In the genomic region with DNA sequence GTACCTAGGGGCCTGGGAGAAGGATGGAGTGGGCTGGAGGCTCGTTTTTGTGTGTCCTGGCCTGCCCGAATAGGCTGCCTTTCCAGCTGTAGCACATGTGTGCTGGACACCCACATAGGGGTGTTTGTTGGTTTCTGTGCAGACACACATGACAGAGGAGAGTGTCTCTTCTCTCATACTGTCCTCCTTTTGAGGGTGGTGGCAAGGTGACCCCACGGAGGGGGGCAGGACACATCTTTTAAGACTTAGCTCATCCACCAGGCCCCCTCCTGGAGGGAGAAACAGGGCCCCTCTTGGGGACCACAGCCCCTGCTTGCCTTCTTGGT, we compare ENCODE assay signal across 16 cellular contexts.
DNase-seq lines count a peak whose midpoint lies in the region; ATAC-seq and TF ChIP-seq lines count a peak whose summit lies in the region.
"Had no signal": no experiment of that assay in that cellular context is flagged by ENCODE, and none has a peak within 500 bp of the region (broad histone marks: within the 10 kb centered on the region; RNA-seq: fewer than 3 reads in every experiment).

No MANE protein-coding gene starts in this region.

- H4K20me1 ChIP-seq in IMR-90 (ENCODE audit: insufficient read depth, low read length), result peaks cover 83% of the 10 kb centered on the region

- H3K4me2 ChIP-seq in IMR-90 (ENCODE audit: low read depth, low read length), result no peak overlapping the region

- H2AFZ ChIP-seq in IMR-90 (replicated peaks; ENCODE audit: low read length, poor library complexity), result no peak overlapping the region

- H3K9me1 ChIP-seq in IMR-90 (ENCODE audit: insufficient read depth, low read length), result peaks cover 43% of the 10 kb centered on the region

- ATAC-seq in IMR-90 (ENCODE audit: low read depth), result no peak
- ATAC-seq in GM21717 (IDR thresholded peaks at IDR 0.05; ENCODE audit: unreplicated experiment), result no peak

- H3K23ac ChIP-seq in IMR-90 (ENCODE audit: low read depth, low read length), result peak overlapping the region; percentile 2; the same call in 1 of the 2 replicates

- H2BK120ac ChIP-seq in IMR-90 (ENCODE audit: low read depth, low read length), result no peak overlapping the region

- no peak overlapping the region for H2BK15ac ChIP-seq in IMR-90 (ENCODE audit: low read depth, low read length)

- intact Hi-C loops in IMR-90 (cut with micrococcal nuclease), result no loop called here

- BruUV-seq in IMR-90 (replicated peaks; lab: Mats Ljungman, UMichigan), result no TSS peak

- H3K9me3 ChIP-seq in IMR-90 (ENCODE audit: control insufficient read depth, insufficient read depth, low read length) (no peaks in the 10 kb centered on the region), muscle layer of colon (ENCODE audit: low read length) (no peaks in the 10 kb centered on the region), subcutaneous abdominal adipose tissue (ENCODE audit: control insufficient read depth in 5 of 5, low read length in 5 of 5) (no peaks in the 10 kb centered on the region)
- H3K9me3 ChIP-seq: HAP-1, SJSA1 had no signal

- CTCF ChIA-PET in IMR-90 (lab: Yijun Ruan, JAX), result no interaction called here

- no peak for DNase-seq in IMR-90
- DNase-seq in coronary artery (ENCODE audit: low spot score), result no peak
- no peak for DNase-seq in DMS153 (lab: John Stamatoyannopoulos, UW)
- no peak for DNase-seq in stimulated activated CD4-positive, alpha-beta T cell treated with anti-CD3 and anti-CD28 coated beads, Interleukin-15, amount 100 ng/mL, for 24 hours
- no peak for DNase-seq in MV-4-11 (lab: John Stamatoyannopoulos, UW)
- DNase-seq: activated CD8-positive, alpha-beta memory T cell treated with anti-CD3 and anti-CD28 coated beads for 24 hours; activated effector memory CD4-positive, alpha-beta T cell treated with Interleukin-2 at 50 U/mL for 16 hours; DMS79; kidney; stimulated activated naive CD4-positive, alpha-beta T cell treated with Interleukin-2 at 50 U/mL for 16 hours had no signal

- no peak overlapping the region for H3K4me3 ChIP-seq in IMR-90 (ENCODE audit: insufficient read depth, low read depth, low read length)
- H3K4me3 ChIP-seq in coronary artery, result peak overlapping the region; percentile 57
- H3K4me3 ChIP-seq in muscle layer of colon (ENCODE audit: low read depth in 1 of 2, low read length in 2 of 2), result no peak overlapping the region
- H3K4me3 ChIP-seq in subcutaneous abdominal adipose tissue (ENCODE audit: low read depth in 1 of 5, low read length in 5 of 5), result no peak overlapping the region
- H3K4me3 ChIP-seq: HAP-1, SJSA1 had no signal

- H3K18ac ChIP-seq in IMR-90 (ENCODE audit: low read depth, low read length), result no peak overlapping the region

- peak overlapping the region; percentile 0; the same call in 1 of the 2 replicates for H3K4ac ChIP-seq in IMR-90 (ENCODE audit: low read depth, low read length)

- H3K56ac ChIP-seq in IMR-90 (ENCODE audit: extremely low read depth, insufficient read depth, low read length), result no peak overlapping the region

- H3K36me3 ChIP-seq in IMR-90 (ENCODE audit: control insufficient read depth, insufficient read depth, low read length) (peaks cover 42% of the 10 kb centered on the region), muscle layer of colon (ENCODE audit: insufficient read depth, low read length) (peaks cover 14% of the 10 kb centered on the region), subcutaneous abdominal adipose tissue (ENCODE audit: control insufficient read depth in 5 of 5, insufficient read depth in 5 of 5, low read length in 5 of 5) (peaks cover 0 to 40% (median 37%) of the 10 kb centered on the region in 5 donors)
- H3K36me3 ChIP-seq: HAP-1 had no signal

- H2AK5ac ChIP-seq in IMR-90 (ENCODE audit: low read depth, low read length), result no peak overlapping the region

- H3K27me3 ChIP-seq in IMR-90 (ENCODE audit: control insufficient read depth, insufficient read depth, low read length) (no peaks in the 10 kb centered on the region), muscle layer of colon (ENCODE audit: control insufficient read depth in 1 of 2, insufficient read depth in 2 of 2, low read length in 2 of 2) (no peaks in the 10 kb centered on the region), subcutaneous abdominal adipose tissue (ENCODE audit: control insufficient read depth in 5 of 5, insufficient read depth in 4 of 5, low read length in 5 of 5) (no peaks in the 10 kb centered on the region)
- H3K27me3 ChIP-seq: SJSA1 had no signal

- in situ Hi-C loops in IMR-90 (cut with MboI; ENCODE audit: low sequenced_read_pairs), result no loop called here

- H3K27ac ChIP-seq in IMR-90 (ENCODE audit: insufficient read depth, low read length) (no peak overlapping the region), coronary artery (peak overlapping the region; percentile 79 to 90), muscle layer of colon (ENCODE audit: low read depth, low read length) (peak overlapping the region; percentile 85), subcutaneous abdominal adipose tissue (ENCODE audit: low read depth, low read length) (peak overlapping the region; percentile 84)
- H3K27ac ChIP-seq: C4-2B, SJSA1 had no signal

- dilution Hi-C loops in IMR-90 (cut with HindIII; ENCODE audit: low sequenced_read_pairs, unreplicated experiment), result no loop called here

- POLR2A ChIA-PET in IMR-90 (lab: Charles Lee; ENCODE audit: unreplicated experiment), result no interaction called here

- peaks cover 58 to 85% of the 10 kb centered on the region in 2 experiments for H3K79me1 ChIP-seq in IMR-90 (ENCODE audit: low read depth in 1 of 2, low read length in 2 of 2)

- no peak for TF ChIP-seq POLR2A in IMR-90 (IDR thresholded peaks at IDR 0.05; ENCODE audit: low read depth, low read length)

- H2BK5ac ChIP-seq in IMR-90 (ENCODE audit: low read depth, low read length, poor library complexity, severe bottlenecking), result no peak overlapping the region

- no peak overlapping the region for H4K8ac ChIP-seq in IMR-90 (ENCODE audit: low read depth in 2 of 2, low read length in 2 of 2)

- H3K9ac ChIP-seq in IMR-90 (ENCODE audit: low read depth, low read length) (no peak overlapping the region), muscle layer of colon (ENCODE audit: low read length) (peak overlapping the region; percentile 43), subcutaneous abdominal adipose tissue (ENCODE audit: low read length in 5 of 5) (peak overlapping the region in 1 of 5 donors; percentile 24)

- H4K91ac ChIP-seq in IMR-90 (ENCODE audit: insufficient read depth, low read depth, low read length), result no peak overlapping the region; the same call in 1 of the 2 replicates

- no peak overlapping the region; the same call in 1 of the 2 replicates for H3K14ac ChIP-seq in IMR-90 (replicated peaks; ENCODE audit: low read depth, low read length)

- H3K4me1 ChIP-seq in IMR-90 (ENCODE audit: control insufficient read depth, insufficient read depth, low read length), result peaks cover 24% of the 10 kb centered on the region
- H3K4me1 ChIP-seq in muscle layer of colon (ENCODE audit: insufficient read depth, low read length), result peaks cover 63% of the 10 kb centered on the region
- H3K4me1 ChIP-seq in subcutaneous abdominal adipose tissue (ENCODE audit: control insufficient read depth in 5 of 5, insufficient read depth in 5 of 5, low read length in 5 of 5), result peaks cover 9 to 54% (median 53%) of the 10 kb centered on the region in 5 donors
- H3K4me1 ChIP-seq: HAP-1, SJSA1 had no signal

- no peak for TF ChIP-seq RAD21 in IMR-90 (IDR thresholded peaks at IDR 0.05; ENCODE audit: low read length)

- no peak overlapping the region for H2BK20ac ChIP-seq in IMR-90 (ENCODE audit: low read depth, low read length)

- no peak for TF ChIP-seq CTCF in IMR-90 (conservative IDR thresholded peaks at IDR 0.05; ENCODE audit: low read depth, low read length)
- no peak for TF ChIP-seq CTCF in coronary artery (IDR thresholded peaks at IDR 0.05)

- WGBS in IMR-90 (ENCODE audit: extremely low coverage in 2 of 2, insufficient read length in 1 of 2), 2 experiments, result no CpG with 5 or more reads among the region's 3 CpGs

- H4K5ac ChIP-seq in IMR-90 (ENCODE audit: low read depth, low read length), result no peak overlapping the region

- H2AK9ac ChIP-seq in IMR-90 (replicated peaks; ENCODE audit: low read depth, low read length, poor library complexity), result peak overlapping the region; percentile 33

TF ChIP-seq in IMR-90, 13 proteins besides CTCF, POLR2A, EP300 and RAD21:
- TF ChIP-seq RFX5 (IDR thresholded peaks at IDR 0.05; ENCODE audit: low read depth, low read length), result no peak
- TF ChIP-seq FOS (IDR thresholded peaks at IDR 0.05; ENCODE audit: low read depth, low read length), result no peak
